In the genomic region with DNA sequence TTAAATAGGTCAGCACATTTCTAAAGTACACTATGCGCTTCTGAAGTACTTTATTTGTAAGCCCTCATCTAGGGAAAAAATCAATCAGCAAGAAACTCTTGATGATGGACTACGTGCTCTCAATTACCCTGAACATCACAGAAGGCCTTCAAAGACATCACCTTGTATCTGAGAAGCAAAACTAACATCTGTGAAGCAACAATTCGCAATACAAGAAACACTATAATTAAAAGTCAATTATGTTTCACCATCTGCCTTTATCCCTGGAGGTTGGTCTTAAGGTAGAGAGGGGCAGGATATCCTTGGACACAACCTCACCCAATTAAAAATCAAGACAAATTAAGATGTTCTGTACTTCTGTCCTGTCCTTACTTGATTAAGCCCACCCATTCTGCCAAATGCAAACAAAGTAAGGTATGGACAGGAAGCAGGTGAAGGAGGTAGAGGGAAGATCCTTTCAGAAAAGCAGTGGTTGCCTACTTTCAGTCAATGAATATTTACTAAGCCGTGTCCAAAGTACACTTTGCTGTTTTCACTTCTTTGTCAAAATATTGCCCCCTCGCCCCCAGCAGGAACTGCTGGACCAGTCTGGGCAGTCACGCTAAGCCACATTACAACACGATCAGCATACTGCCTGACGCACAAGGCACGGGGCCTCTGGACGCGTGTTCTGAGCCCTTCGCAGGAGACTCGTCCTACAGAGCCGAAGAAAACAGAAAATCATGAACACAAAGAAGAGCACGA, we compare ENCODE assay signal across 8 cellular contexts. TPM values are rescaled to one million over a fixed set of nuclear protein-coding genes. Genes with fewer than 3 reads are reported as not detected.
DNase-seq lines count a peak whose midpoint lies in the region; ATAC-seq and TF ChIP-seq lines count a peak whose summit lies in the region.

No MANE protein-coding gene starts in this region.

- no peaks in the 10 kb centered on the region for H3K36me3 ChIP-seq in uterus

- H3K27me3 Mint-ChIP-seq in activated T-helper 17 cell treated with anti-CD3 and anti-CD28 coated beads, Interleukin-2, amount 50 U/mL, for 72 hours = no peaks in the 10 kb centered on the region
- H3K27me3 Mint-ChIP-seq in nephron progenitor cell (ENCODE audit: low read depth, poor library complexity) = no peaks in the 10 kb centered on the region

- peaks cover 27% of the 10 kb centered on the region for H3K4me1 Mint-ChIP-seq in activated T-helper 17 cell treated with anti-CD3 and anti-CD28 coated beads, Interleukin-2, amount 50 U/mL, for 72 hours
- peaks cover 51% of the 10 kb centered on the region for H3K4me1 Mint-ChIP-seq in nephron progenitor cell

- no peaks in the 10 kb centered on the region for H3K27me3 ChIP-seq in uterus

- no peak for TF ChIP-seq POLR2A in uterus (IDR thresholded peaks at IDR 0.05)

- intact Hi-C loops in uterus (cut with DNase I; ENCODE audit: low total_unique reads) = no loop called here

- peak overlapping the region; percentile 97 to 100 for H3K27ac ChIP-seq in uterus

- H3K9me3 Mint-ChIP-seq in activated T-helper 17 cell treated with anti-CD3 and anti-CD28 coated beads, Interleukin-2, amount 50 U/mL, for 72 hours = no peaks in the 10 kb centered on the region
- H3K9me3 Mint-ChIP-seq in nephron progenitor cell = peaks cover 13% of the 10 kb centered on the region

- H3K4me3 Mint-ChIP-seq in activated T-helper 17 cell treated with anti-CD3 and anti-CD28 coated beads, Interleukin-2, amount 50 U/mL, for 72 hours = peak overlapping the region; percentile 97
- peak overlapping the region; percentile 98 for H3K4me3 Mint-ChIP-seq in nephron progenitor cell

- DNase-seq in AG08395 (ENCODE audit: low spot score) = peak; percentile 43
- DNase-seq in NCI-H748 (lab: John Stamatoyannopoulos, UW; ENCODE audit: unreplicated experiment) = peak; percentile 53
- DNase-seq in foreskin fibroblast = peak; percentile 63 to 82
- DNase-seq in nephron progenitor cell = no peak
- DNase-seq in uterus = peak; percentile 55 to 60

- peaks cover 7% of the 10 kb centered on the region for H3K36me3 Mint-ChIP-seq in activated T-helper 17 cell treated with anti-CD3 and anti-CD28 coated beads, Interleukin-2, amount 50 U/mL, for 72 hours (ENCODE audit: low read depth)
- peaks cover 8% of the 10 kb centered on the region for H3K36me3 Mint-ChIP-seq in nephron progenitor cell (ENCODE audit: low read depth)

- H3K4me3 ChIP-seq in foreskin fibroblast (ENCODE audit: low read depth in 1 of 2, low read length in 2 of 2) = peak overlapping the region; percentile 66 to 69
- peak overlapping the region; percentile 60 to 71 for H3K4me3 ChIP-seq in uterus

- no peaks in the 10 kb centered on the region for H3K9me3 ChIP-seq in uterus

- H3K4me1 ChIP-seq in uterus = no peaks in the 10 kb centered on the region

- H3K27ac Mint-ChIP-seq in activated T-helper 17 cell treated with anti-CD3 and anti-CD28 coated beads, Interleukin-2, amount 50 U/mL, for 72 hours = peak overlapping the region; percentile 93
- H3K27ac Mint-ChIP-seq in nephron progenitor cell = peak overlapping the region; percentile 99

- peak; percentile 11 for ATAC-seq in GM18519 (IDR thresholded peaks at IDR 0.05; ENCODE audit: low FRiP score, unreplicated experiment)
- ATAC-seq in HG03064 (IDR thresholded peaks at IDR 0.05; ENCODE audit: low read depth, unreplicated experiment) = peak; percentile 23
- ATAC-seq in activated T-helper 17 cell treated with anti-CD3 and anti-CD28 coated beads, Interleukin-2, amount 50 U/mL, for 72 hours (replicated peaks) = peak; percentile 26

- no peak for TF ChIP-seq CTCF in foreskin fibroblast (IDR thresholded peaks at IDR 0.05; ENCODE audit: low read depth, low read length)
- TF ChIP-seq CTCF in nephron progenitor cell (IDR thresholded peaks at IDR 0.05) = no peak
- peak in 1 of 4 experiments; percentile 7 for TF ChIP-seq CTCF in uterus (IDR thresholded peaks at IDR 0.05)

RNA-seq across cellular contexts. Expression of gene SLC19A2, which starts 0.9 kb away (rescaled TPM):
- total RNA-seq in activated T-helper 17 cell treated with anti-CD3 and anti-CD28 coated beads, Interleukin-2, amount 50 U/mL, for 72 hours = 10 to 100 TPM in 1 of 2 donors, 1 to 10 TPM in 1; 9.1 to 13.9 TPM
- 10 to 100 TPM; 12.6 to 52.4 (median 16.7) TPM for total RNA-seq in uterus

RNA-seq across cellular contexts. Expression of gene CCDC181, which starts 57.6 kb away (rescaled TPM):
- not detected for total RNA-seq in activated T-helper 17 cell treated with anti-CD3 and anti-CD28 coated beads, Interleukin-2, amount 50 U/mL, for 72 hours
- 1 to 10 TPM in 3 of 4 donors, not detected in 1; 1.0 to 5.2 (median 3.0) TPM for total RNA-seq in uterus
